ENCODE assay signal across 8 cellular contexts in the genomic region with DNA sequence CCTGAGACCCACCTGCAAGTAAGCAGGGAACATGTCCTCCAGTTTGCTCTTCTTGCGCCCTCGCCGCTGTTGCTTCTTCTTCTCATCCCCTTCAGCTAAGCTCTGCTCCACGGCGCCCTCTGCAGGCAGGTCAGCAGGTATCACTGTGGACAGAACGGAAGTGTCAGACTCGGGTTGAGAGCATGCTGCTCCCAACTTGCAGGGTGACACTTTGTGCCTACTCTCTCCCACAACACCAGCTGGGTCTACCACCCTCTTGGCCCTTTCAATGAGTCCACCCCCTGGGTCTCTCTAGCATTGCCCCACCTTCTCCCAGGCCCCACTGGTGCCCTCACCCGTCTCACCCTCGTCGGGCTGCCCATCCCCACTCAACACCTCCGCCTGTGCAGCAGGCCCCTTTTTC. TPM values are rescaled to one million over a fixed set of nuclear protein-coding genes. Genes with fewer than 3 reads are reported as not detected.
DNase-seq lines count a peak whose midpoint lies in the region; FAIRE-seq and TF ChIP-seq lines count a peak whose summit lies in the region.

No MANE protein-coding gene starts in this region.

- no peak overlapping the region for H3K9ac ChIP-seq in parathyroid adenoma

- H2AFZ ChIP-seq in parathyroid adenoma, result no peak overlapping the region

- TF ChIP-seq CTCF in foreskin fibroblast (IDR thresholded peaks at IDR 0.05; ENCODE audit: low read depth, low read length) (peak; percentile 71), parathyroid adenoma (IDR thresholded peaks at IDR 0.05) (peak; percentile 63)

- no peaks in the 10 kb centered on the region for H3K36me3 ChIP-seq in parathyroid adenoma (ENCODE audit: control insufficient read depth, insufficient read depth, low read length)

- FAIRE-seq in GM19239 (lab: Jason Lieb, UNC) (peak; percentile 52), urothelium cell line (lab: Jason Lieb, UNC) (peak; percentile 32)

- DNase-seq in AG08395 (ENCODE audit: low spot score), result peak; percentile 69
- peak; percentile 77 for DNase-seq in GM19239 (ENCODE audit: insufficient read length, low spot score)
- DNase-seq in RPMI7951 (ENCODE audit: low read depth), result peak; percentile 20
- DNase-seq in activated T-helper 1 cell treated with Interleukin-2 at 50 U/mL for 16 hours (ENCODE audit: low read depth), result peak; percentile 56
- DNase-seq in foreskin fibroblast, result peak in 1 of 2 donors; percentile 68
- DNase-seq in urothelium cell line (ENCODE audit: low spot score), result peak; percentile 60
- no peak for DNase-seq in cerebellar nuclear complex (lab: John Stamatoyannopoulos, UW)

- no peaks in the 10 kb centered on the region for H3K27me3 ChIP-seq in parathyroid adenoma (ENCODE audit: control insufficient read depth, insufficient read depth, low read length)

- H3K4me1 ChIP-seq in parathyroid adenoma, result no peaks in the 10 kb centered on the region

- no peaks in the 10 kb centered on the region for H3K79me2 ChIP-seq in parathyroid adenoma

- H3K27ac ChIP-seq in parathyroid adenoma, result no peak overlapping the region

- H3K4me2 ChIP-seq in parathyroid adenoma (ENCODE audit: low read length), result no peak overlapping the region

- H3K4me3 ChIP-seq in foreskin fibroblast (ENCODE audit: low read depth in 1 of 2, low read length in 2 of 2) (no peak overlapping the region), parathyroid adenoma (ENCODE audit: low read depth, low read length) (no peak overlapping the region)

- no peaks in the 10 kb centered on the region for H3K9me3 ChIP-seq in parathyroid adenoma (ENCODE audit: control insufficient read depth, low read length)

RNA-seq across cellular contexts. Expression of a gene that starts 16.7 kb away (rescaled TPM):
- total RNA-seq in RPMI7951 (2014; rRNA removed; shearing (Covaris generic)), result 6.8 and 7.9 TPM in 2 replicates

RNA-seq across cellular contexts. Expression of a gene that starts 25.3 kb away (rescaled TPM):
- total RNA-seq in RPMI7951 (2014; rRNA removed; shearing (Covaris generic)), result 81.3 and 89.6 TPM in 2 replicates

RNA-seq across cellular contexts. Expression of a gene that starts 25.9 kb away (rescaled TPM):
- total RNA-seq in RPMI7951 (2014; rRNA removed; shearing (Covaris generic)), result 6.7 and 13.2 TPM in 2 replicates

RNA-seq across cellular contexts. Expression of a gene that starts 44.7 kb away (rescaled TPM):
- not detected in 2 replicates for total RNA-seq in RPMI7951 (2014; rRNA removed; shearing (Covaris generic))

RNA-seq across cellular contexts. Expression of a gene that starts 50.7 kb away (rescaled TPM):
- total RNA-seq in RPMI7951 (2014; rRNA removed; shearing (Covaris generic)), result not detected in 2 replicates

Comparison
In these comparisons a context has a peak if more than half of its experiments do, and no peak if none do; other contexts are left out.
1. DNase-seq: peak in AG08395 (single experiment), GM19239 (single experiment), RPMI7951 (single experiment), activated T-helper 1 cell treated with Interleukin-2 at 50 U/mL for 16 hours (single experiment) and urothelium cell line (single experiment); none in cerebellar nuclear complex (0 of 2).